ENCODE assay signal across 8 cellular contexts in the genomic region with DNA sequence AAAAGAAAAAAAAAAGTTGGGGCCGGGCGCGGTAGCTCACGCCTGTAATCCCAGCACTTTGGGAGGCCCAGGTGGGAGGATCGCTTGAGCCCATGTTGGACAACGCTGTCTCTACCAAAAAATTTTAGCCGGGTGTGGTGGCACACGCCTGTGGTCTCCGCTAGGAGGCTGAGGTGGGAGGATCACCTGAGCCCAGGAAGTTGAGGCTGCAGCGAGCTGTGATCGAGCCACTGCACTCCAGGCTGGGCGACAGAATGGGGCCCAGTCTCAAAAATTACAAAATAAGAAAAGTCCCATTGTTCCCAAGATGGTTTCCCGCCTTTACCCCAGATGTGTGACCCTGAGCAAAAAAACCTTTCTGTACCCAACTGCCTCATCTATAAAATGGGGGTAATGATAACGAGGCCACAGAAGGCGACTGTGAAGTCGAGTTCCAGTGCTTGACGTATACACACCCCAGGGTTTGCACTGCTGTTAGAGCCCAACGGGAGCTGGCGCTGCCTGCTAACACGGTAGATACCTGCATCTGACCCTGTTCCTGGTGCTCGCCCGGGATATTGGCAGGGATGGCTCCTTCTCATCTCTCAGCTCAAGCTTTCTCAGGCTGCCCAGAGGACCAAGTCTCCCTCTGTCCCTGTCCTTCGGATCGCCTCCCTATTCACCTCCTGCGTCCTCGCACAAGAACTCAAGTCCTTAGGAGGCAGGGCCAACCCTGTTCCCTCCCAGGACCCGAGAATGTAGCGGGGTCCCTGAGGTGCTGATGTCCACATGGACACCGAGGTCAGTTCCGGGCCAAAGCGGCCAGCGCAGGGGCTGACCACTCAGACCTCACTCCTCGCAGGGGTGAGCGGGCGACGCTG. TPM values are rescaled to one million over a fixed set of nuclear protein-coding genes. Genes with fewer than 3 reads are reported as not detected.
DNase-seq lines count a peak whose midpoint lies in the region; ATAC-seq and TF ChIP-seq lines count a peak whose summit lies in the region.

No MANE protein-coding gene starts in this region.

- H3K4me3 ChIP-seq in LNCaP clone FGC (ENCODE audit: low read depth, low read length) (peak overlapping the region; percentile 95), body of pancreas (peak overlapping the region; percentile 51 to 78), lower leg skin (ENCODE audit: low read depth, poor library complexity, severe bottlenecking) (peak overlapping the region; percentile 96), tibial artery (peak overlapping the region; percentile 86 to 90)

- ATAC-seq in body of pancreas: no peak
- ATAC-seq in HG03039 (IDR thresholded peaks at IDR 0.05; ENCODE audit: unreplicated experiment): no peak
- ATAC-seq in GM18861 (IDR thresholded peaks at IDR 0.05; ENCODE audit: unreplicated experiment): no peak

- H3K4me1 ChIP-seq in body of pancreas (peaks cover 46% of the 10 kb centered on the region), tibial artery (peaks cover 0 to 51% (median 42%) of the 10 kb centered on the region in 4 donors)

- H3K9me3 ChIP-seq in body of pancreas: no peaks in the 10 kb centered on the region
- H3K9me3 ChIP-seq in tibial artery: no peaks in the 10 kb centered on the region

- intact Hi-C loops in body of pancreas (cut with DNase I): no loop called here
- intact Hi-C loops in lower leg skin (cut with DNase I; ENCODE audit: low total_unique reads): no loop called here
- intact Hi-C loops in tibial artery (cut with DNase I; ENCODE audit: low total_unique reads): loop anchor here (5.0 to 10.0 kb wide), 2 partner anchors 34 to 234 kb away; partner anchors contain the start of genes PHRF1, POLR2L and TSPAN4

- 34 to 55% methylated on average over 21 to 35 of the region's 36 CpGs for WGBS in body of pancreas, 2 donors
- WGBS in lower leg skin, 2 donors: 34 to 36% methylated on average over 29 to 33 of the region's 36 CpGs

- DNase-seq in LNCaP clone FGC (ENCODE audit: low read depth) (no peak), body of pancreas (no peak), lower leg skin (ENCODE audit: low spot score in 2 of 2) (no peak), tibial artery (no peak), GM13977 (ENCODE audit: low spot score) (no peak)

- no peak for TF ChIP-seq POLR2A in body of pancreas (IDR thresholded peaks at IDR 0.05)
- no peak for TF ChIP-seq POLR2A in lower leg skin (IDR thresholded peaks at IDR 0.05)

- H3K27ac ChIP-seq in body of pancreas (peak overlapping the region; percentile 93 to 100 (median 98)), tibial artery (peak overlapping the region; percentile 94 to 98)

- H3K27me3 ChIP-seq in body of pancreas (no peaks in the 10 kb centered on the region), tibial artery (no peaks in the 10 kb centered on the region)

- peaks cover 0 to 12% of the 10 kb centered on the region in 2 donors for H3K36me3 ChIP-seq in body of pancreas (replicated peaks in 1 of 2; ENCODE audit: insufficient read depth in 1 of 2, low read depth in 2 of 2)
- H3K36me3 ChIP-seq in tibial artery: peaks cover 24 to 25% (median 25%) of the 10 kb centered on the region in 3 donors

- peak; percentile 31; the same call in 2 of the 3 replicates for TF ChIP-seq CTCF in GM12872 (IDR thresholded peaks at IDR 0.05; ENCODE audit: insufficient read depth, low read depth, low read length)
- TF ChIP-seq CTCF in LNCaP clone FGC (IDR thresholded peaks at IDR 0.05; ENCODE audit: control insufficient read depth, extremely low read depth, insufficient read depth): no peak
- TF ChIP-seq CTCF in body of pancreas (IDR thresholded peaks at IDR 0.05): no peak
- TF ChIP-seq CTCF in lower leg skin (IDR thresholded peaks at IDR 0.05): no peak
- TF ChIP-seq CTCF in tibial artery (IDR thresholded peaks at IDR 0.05): no peak
- TF ChIP-seq CTCF in GM13977 (IDR thresholded peaks at IDR 0.05; ENCODE audit: extremely low read depth, insufficient read depth, missing control alignments): no peak

- in situ Hi-C loops in GM13977 (cut with MboI; ENCODE audit: low pct_unique_long_range_greater_than_20kb, low sequenced_read_pairs, unreplicated experiment): no loop called here

RNA-seq across cellular contexts. Expression of gene RPLP2, which starts 1.1 kb away (rescaled TPM):
- total RNA-seq in body of pancreas (100 to 1,000 TPM; 395 to 402 TPM), lower leg skin (1,000 to 10,000 TPM in 1 of 4 donors, 100 to 1,000 TPM in 3; 479 to 1,471 (median 745) TPM)

RNA-seq across cellular contexts. Expression of gene PIDD1, which starts 3.6 kb away (rescaled TPM):
- total RNA-seq in body of pancreas (10 to 100 TPM; 11.9 to 98.6 TPM), lower leg skin (10 to 100 TPM; 16.4 to 44.3 (median 24.5) TPM)

RNA-seq across cellular contexts. Expression of gene PNPLA2, which starts 10.1 kb away (rescaled TPM):
- total RNA-seq in body of pancreas: 100 to 1,000 TPM in 1 of 2 donors, 10 to 100 TPM in 1; 72.1 to 351 TPM
- 10 to 100 TPM; 55.5 to 99.7 (median 72.4) TPM for total RNA-seq in lower leg skin

RNA-seq across cellular contexts. Expression of gene SLC25A22, which starts 10.6 kb away (rescaled TPM):
- total RNA-seq in body of pancreas (10 to 100 TPM; 55.8 to 69.5 TPM), lower leg skin (10 to 100 TPM; 10.9 to 19.2 (median 14.8) TPM)

RNA-seq across cellular contexts. Expression of gene CEND1, which starts 18.8 kb away (rescaled TPM):
- total RNA-seq in body of pancreas: under 1 TPM in 1 of 2 donors, not detected in 1; 0.78 TPM
- not detected for total RNA-seq in lower leg skin
